Comparison of ENCODE assay signal across 8 cellular contexts in genomic region chr9:38047301-38048251, GRCh38. TPM values are rescaled to one million over a fixed set of nuclear protein-coding genes. Genes with fewer than 3 reads are reported as not detected.
DNase-seq lines count a peak whose midpoint lies in the region; ATAC-seq and TF ChIP-seq lines count a peak whose summit lies in the region.

No MANE protein-coding gene starts in this region.

- H3K27me3 ChIP-seq in breast epithelium (no peaks in the 10 kb centered on the region), skeletal muscle satellite cell (ENCODE audit: control insufficient read depth, insufficient read depth, low read length) (no peaks in the 10 kb centered on the region)

- H3K9ac ChIP-seq in skeletal muscle satellite cell (ENCODE audit: low read depth, low read length) = peak overlapping the region; percentile 69

- intact Hi-C loops in breast epithelium (cut with DNase I; ENCODE audit: low total_unique reads) = no loop called here

- peaks cover 4% of the 10 kb centered on the region for H3K27me3 Mint-ChIP-seq in stimulated activated memory B cell treated with anti-CD40 and anti-IgM and Interleukin-4, amounts not matched to agents 10 μg/mL and 1 μg/mL and 100 μg/mL, for 72 hours

- no peaks in the 10 kb centered on the region for H3K36me3 Mint-ChIP-seq in stimulated activated memory B cell treated with anti-CD40 and anti-IgM and Interleukin-4, amounts not matched to agents 10 μg/mL and 1 μg/mL and 100 μg/mL, for 72 hours

- DNase-seq in EL (peak; percentile 98), NB4 (ENCODE audit: low read depth) (peak; percentile 23), breast epithelium (ENCODE audit: low spot score in 2 of 2) (peak; percentile 71 to 88), iPS-NIHi11 (ENCODE audit: low spot score) (peak; percentile 79)
- DNase-seq in activated CD4-positive, alpha-beta T cell treated with anti-CD3 and anti-CD28 coated beads for 1 hour = no peak

- no peak overlapping the region for H3K4me3 Mint-ChIP-seq in stimulated activated memory B cell treated with anti-CD40 and anti-IgM and Interleukin-4, amounts not matched to agents 10 μg/mL and 1 μg/mL and 100 μg/mL, for 72 hours

- peaks cover 13% of the 10 kb centered on the region for H3K4me1 Mint-ChIP-seq in stimulated activated memory B cell treated with anti-CD40 and anti-IgM and Interleukin-4, amounts not matched to agents 10 μg/mL and 1 μg/mL and 100 μg/mL, for 72 hours

- no peak for ATAC-seq in stimulated activated memory B cell treated with anti-CD40 and anti-IgM and Interleukin-4, amounts not matched to agents 10 μg/mL and 1 μg/mL and 100 μg/mL, for 72 hours
- no peak for ATAC-seq in HG03108 (IDR thresholded peaks at IDR 0.05; ENCODE audit: unreplicated experiment)

- H3K4me2 ChIP-seq in skeletal muscle satellite cell (ENCODE audit: low read length) = peak overlapping the region; percentile 76

- H3K4me1 ChIP-seq in breast epithelium (peaks cover 0 to 36% of the 10 kb centered on the region in 2 donors), skeletal muscle satellite cell (ENCODE audit: control insufficient read depth, insufficient read depth, low read length) (peaks cover 31% of the 10 kb centered on the region)

- H3K36me3 ChIP-seq in breast epithelium (no peaks in the 10 kb centered on the region), skeletal muscle satellite cell (ENCODE audit: insufficient read depth, low read length) (no peaks in the 10 kb centered on the region)

- no peaks in the 10 kb centered on the region for H3K9me3 ChIP-seq in breast epithelium
- H3K9me3 ChIP-seq in skeletal muscle satellite cell (replicated peaks; ENCODE audit: low read length) = no peaks in the 10 kb centered on the region

- TF ChIP-seq POLR2A in NB4 (IDR thresholded peaks at IDR 0.05; ENCODE audit: extremely low read depth, insufficient read length) (no peak), breast epithelium (IDR thresholded peaks at IDR 0.05) (no peak)

- no peak overlapping the region for H3K27ac Mint-ChIP-seq in stimulated activated memory B cell treated with anti-CD40 and anti-IgM and Interleukin-4, amounts not matched to agents 10 μg/mL and 1 μg/mL and 100 μg/mL, for 72 hours

- H3K27ac ChIP-seq in breast epithelium = peak overlapping the region; percentile 89 to 93

- H3K4me3 ChIP-seq in NB4 (ENCODE audit: low read depth, low read length) (no peak overlapping the region), breast epithelium (peak overlapping the region in 2 of 3 donors; percentile 24 to 48), skeletal muscle satellite cell (ENCODE audit: low read length) (peak overlapping the region; percentile 59)

- H3K9me3 Mint-ChIP-seq in stimulated activated memory B cell treated with anti-CD40 and anti-IgM and Interleukin-4, amounts not matched to agents 10 μg/mL and 1 μg/mL and 100 μg/mL, for 72 hours = no peaks in the 10 kb centered on the region

- no peak for TF ChIP-seq CTCF in NB4 (IDR thresholded peaks at IDR 0.05; ENCODE audit: low read depth, low read length)
- TF ChIP-seq CTCF in breast epithelium (IDR thresholded peaks at IDR 0.05) = no peak

RNA-seq across cellular contexts. Expression of gene SHB, which starts 21.5 kb away (rescaled TPM):
- total RNA-seq in breast epithelium = 10 to 100 TPM in 2 of 3 donors, 1 to 10 TPM in 1; 3.8 to 18.7 (median 17.9) TPM
- 12.7 and 22.7 TPM in 2 replicates for total RNA-seq in skeletal muscle satellite cell (2012; rRNA removed)
